ENCODE assay signal across 8 cellular contexts in genomic region chr3:52216585-52217408, GRCh38. TPM values are rescaled to one million over a fixed set of nuclear protein-coding genes. Genes with fewer than 3 reads are reported as not detected.
A peak's percentile ranks its signal among the peaks of the same experiment; 100 is the strongest.
DNase-seq lines count a peak whose midpoint lies in the region; ATAC-seq and TF ChIP-seq lines count a peak whose summit lies in the region.

No MANE protein-coding gene starts in this region.

- H3K4me3 ChIP-seq in fibroblast of lung (replicated peaks in 1 of 4; ENCODE audit: control extremely low read depth in 1 of 4, insufficient read depth in 1 of 4, low read depth in 3 of 4, low read length in 4 of 4) (no peak overlapping the region), parathyroid adenoma (ENCODE audit: low read depth, low read length) (no peak overlapping the region)

- H3K4me2 ChIP-seq in fibroblast of lung (ENCODE audit: extremely low read depth, insufficient read depth, low read length) (peak overlapping the region; percentile 56), parathyroid adenoma (ENCODE audit: low read length) (no peak overlapping the region)

- DNase-seq in AG08395 (ENCODE audit: low spot score) (peak; percentile 58), NCI-H1092 (lab: John Stamatoyannopoulos, UW) (peak; percentile 21), fibroblast of lung (ENCODE audit: low read depth in 2 of 2) (peak; percentile 85 to 92), NCI-H345 (lab: John Stamatoyannopoulos, UW) (no peak)
- peak; percentile 65 for DNase-seq in activated T-cell treated with anti-CD3 and anti-CD28 coated beads, Interleukin-2, amount 50 U/mL, for 4 hours

- peak overlapping the region; percentile 54 for H3K4me3 Mint-ChIP-seq in activated T-cell treated with anti-CD3 and anti-CD28 coated beads, Interleukin-2, amount 50 U/mL, for 4 hours

- H3K27me3 ChIP-seq in fibroblast of lung (ENCODE audit: control insufficient read depth, insufficient read depth, low read length), result no peaks in the 10 kb centered on the region
- no peaks in the 10 kb centered on the region for H3K27me3 ChIP-seq in parathyroid adenoma (ENCODE audit: control insufficient read depth, insufficient read depth, low read length)

- H3K27me3 Mint-ChIP-seq in activated T-cell treated with anti-CD3 and anti-CD28 coated beads, Interleukin-2, amount 50 U/mL, for 4 hours (ENCODE audit: low read depth), result no peaks in the 10 kb centered on the region

- no peaks in the 10 kb centered on the region for H4K20me1 ChIP-seq in fibroblast of lung (ENCODE audit: control insufficient read depth, extremely low read depth, insufficient read depth, low read length)

- H3K36me3 Mint-ChIP-seq in activated T-cell treated with anti-CD3 and anti-CD28 coated beads, Interleukin-2, amount 50 U/mL, for 4 hours (ENCODE audit: insufficient read depth), result peaks cover 30% of the 10 kb centered on the region

- H3K4me1 ChIP-seq in fibroblast of lung (ENCODE audit: control insufficient read depth, extremely low read depth, insufficient read depth, low read length) (peaks cover 9% of the 10 kb centered on the region), parathyroid adenoma (peaks cover 5% of the 10 kb centered on the region)

- H3K9ac ChIP-seq in fibroblast of lung (ENCODE audit: insufficient read depth, low read length) (no peak overlapping the region), parathyroid adenoma (no peak overlapping the region)

- peaks cover 16% of the 10 kb centered on the region for H3K36me3 ChIP-seq in fibroblast of lung (ENCODE audit: control insufficient read depth, insufficient read depth, low read length)
- no peaks in the 10 kb centered on the region for H3K36me3 ChIP-seq in parathyroid adenoma (ENCODE audit: control insufficient read depth, insufficient read depth, low read length)

- TF ChIP-seq CTCF in fibroblast of lung (conservative IDR thresholded peaks at IDR 0.05 in 1 of 2, IDR thresholded peaks at IDR 0.05 in 1 of 2; ENCODE audit: low read depth in 1 of 2, low read length in 2 of 2), result no peak
- no peak for TF ChIP-seq CTCF in parathyroid adenoma (IDR thresholded peaks at IDR 0.05)

- H3K27ac ChIP-seq in fibroblast of lung (ENCODE audit: insufficient read depth, low read length) (no peak overlapping the region), parathyroid adenoma (peak overlapping the region; percentile 58)

- H3K79me2 ChIP-seq in fibroblast of lung (ENCODE audit: control insufficient read depth, insufficient read depth, low read length) (no peaks in the 10 kb centered on the region), parathyroid adenoma (no peaks in the 10 kb centered on the region)

- ATAC-seq in activated T-cell treated with anti-CD3 and anti-CD28 coated beads, Interleukin-2, amount 50 U/mL, for 4 hours, result peak; percentile 75 to 77
- ATAC-seq in HG03378 (IDR thresholded peaks at IDR 0.05; ENCODE audit: unreplicated experiment) (no peak), GM21526 (IDR thresholded peaks at IDR 0.05; ENCODE audit: low FRiP score, unreplicated experiment) (no peak)

- H2AFZ ChIP-seq in fibroblast of lung (ENCODE audit: low read length), result no peak overlapping the region
- H2AFZ ChIP-seq in parathyroid adenoma, result no peak overlapping the region

- H3K4me1 Mint-ChIP-seq in activated T-cell treated with anti-CD3 and anti-CD28 coated beads, Interleukin-2, amount 50 U/mL, for 4 hours (ENCODE audit: low read depth), result peaks cover 62% of the 10 kb centered on the region

- no peaks in the 10 kb centered on the region for H3K9me3 ChIP-seq in fibroblast of lung (ENCODE audit: control insufficient read depth, insufficient read depth, low read depth, low read length)
- H3K9me3 ChIP-seq in parathyroid adenoma (ENCODE audit: control insufficient read depth, low read length), result no peaks in the 10 kb centered on the region

- H3K9me3 Mint-ChIP-seq in activated T-cell treated with anti-CD3 and anti-CD28 coated beads, Interleukin-2, amount 50 U/mL, for 4 hours, result no peaks in the 10 kb centered on the region

RNA-seq across cellular contexts. Expression of gene TLR9, which starts 8.6 kb away (rescaled TPM):
- under 1 TPM in 1 of 3 donors, not detected in 2; 0.18 TPM for total RNA-seq in activated T-cell treated with anti-CD3 and anti-CD28 coated beads, Interleukin-2, amount 50 U/mL, for 4 hours
- under 0.01 TPM in 1 of 2 replicates, not detected in the other for total RNA-seq in fibroblast of lung
- polyA plus RNA-seq in fibroblast of lung, result not detected in 2 replicates
- not detected in 2 replicates for polyA plus RNA-seq in fibroblast of lung (2012)
- not detected in 2 replicates for polyA minus RNA-seq in fibroblast of lung (ENCODE audit: low replicate concordance)

RNA-seq across cellular contexts. Expression of gene ALAS1, which starts 18.8 kb away (rescaled TPM):
- 10 to 100 TPM; 61.8 to 70.9 (median 66.2) TPM for total RNA-seq in activated T-cell treated with anti-CD3 and anti-CD28 coated beads, Interleukin-2, amount 50 U/mL, for 4 hours
- total RNA-seq in fibroblast of lung, result 43.4 and 61.8 TPM in 2 replicates
- polyA plus RNA-seq in fibroblast of lung, result 60.9 and 84.4 TPM in 2 replicates
- polyA plus RNA-seq in fibroblast of lung (2012), result 42.9 and 59.5 TPM in 2 replicates
- polyA minus RNA-seq in fibroblast of lung (ENCODE audit: low replicate concordance), result 45.6 and 118 TPM in 2 replicates

RNA-seq across cellular contexts. Expression of gene TWF2, which starts 22.2 kb away (rescaled TPM):
- 10 to 100 TPM; 69.7 to 76.5 (median 72.8) TPM for total RNA-seq in activated T-cell treated with anti-CD3 and anti-CD28 coated beads, Interleukin-2, amount 50 U/mL, for 4 hours
- total RNA-seq in fibroblast of lung, result 69.9 and 76.3 TPM in 2 replicates
- 67.2 and 69.8 TPM in 2 replicates for polyA plus RNA-seq in fibroblast of lung
- polyA plus RNA-seq in fibroblast of lung (2012), result 74.4 and 84.0 TPM in 2 replicates
- polyA minus RNA-seq in fibroblast of lung (ENCODE audit: low replicate concordance), result 115 and 159 TPM in 2 replicates

RNA-seq across cellular contexts. Expression of gene PPM1M, which starts 28.8 kb away (rescaled TPM):
- total RNA-seq in activated T-cell treated with anti-CD3 and anti-CD28 coated beads, Interleukin-2, amount 50 U/mL, for 4 hours, result 10 to 100 TPM; 26.6 to 40.0 (median 39.7) TPM
- total RNA-seq in fibroblast of lung, result 37.8 and 38.8 TPM in 2 replicates
- 19.7 and 21.2 TPM in 2 replicates for polyA plus RNA-seq in fibroblast of lung
- polyA plus RNA-seq in fibroblast of lung (2012), result 16.7 and 19.4 TPM in 2 replicates
- polyA minus RNA-seq in fibroblast of lung (ENCODE audit: low replicate concordance), result 31.2 and 60.9 TPM in 2 replicates

Comparison
In these comparisons a context has a peak if more than half of its experiments do, and no peak if none do; other contexts are left out.
1. ATAC-seq: peak in activated T-cell treated with anti-CD3 and anti-CD28 coated beads, Interleukin-2, amount 50 U/mL, for 4 hours (2 of 2); none in HG03378 (single experiment) and GM21526 (single experiment).